23 cellular contexts compared by ENCODE assay signal in the genomic region with DNA sequence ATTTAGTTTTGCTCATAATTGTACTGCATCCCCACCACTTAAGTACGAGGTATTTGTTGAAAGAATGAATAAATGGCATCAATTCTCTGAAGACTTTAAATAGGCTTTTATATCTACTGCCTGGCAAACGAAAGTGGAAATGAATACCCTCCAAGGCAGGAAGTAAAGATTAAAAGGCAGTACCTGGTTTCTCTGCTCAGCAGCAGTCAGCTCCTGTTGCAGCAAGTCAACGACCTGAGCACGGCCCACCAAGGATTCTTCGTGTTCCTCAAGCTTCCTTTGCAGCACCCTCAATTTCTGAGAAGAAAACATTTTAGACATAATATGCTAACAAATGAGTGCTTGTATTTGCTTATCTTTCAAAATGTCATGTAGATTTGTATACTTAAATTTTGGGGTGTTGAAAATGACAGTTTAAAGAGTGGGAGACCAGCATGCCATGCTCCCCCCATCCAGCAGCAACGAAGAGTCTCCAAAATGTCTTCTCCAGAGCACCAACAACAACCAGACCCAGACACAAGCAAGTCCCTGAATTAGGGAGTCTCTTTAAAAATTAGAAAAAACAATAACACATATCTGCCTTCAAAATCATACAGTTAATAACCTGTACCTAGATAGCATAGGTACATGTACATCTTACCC. TPM values are rescaled to one million over a fixed set of nuclear protein-coding genes. Genes with fewer than 3 reads are reported as not detected.
A peak's percentile ranks its signal among the peaks of the same experiment; 100 is the strongest.
DNase-seq lines count a peak whose midpoint lies in the region; ATAC-seq and TF ChIP-seq lines count a peak whose summit lies in the region.
"Had no signal": no experiment of that assay in that cellular context is flagged by ENCODE, and none has a peak within 500 bp of the region (broad histone marks: within the 10 kb centered on the region; RNA-seq: fewer than 3 reads in every experiment).

No MANE protein-coding gene starts in this region.

- peaks cover 21% of the 10 kb centered on the region; the same call in 1 of the 2 replicates for H3K79me2 ChIP-seq in MM.1S (ENCODE audit: low read length)

- H3K4me3 Mint-ChIP-seq in activated T-helper 17 cell treated with anti-CD3 and anti-CD28 coated beads, Interleukin-2, amount 50 U/mL, for 72 hours, result peak overlapping the region; percentile 32
- H3K4me3 Mint-ChIP-seq in naive thymus-derived CD4-positive, alpha-beta T cell, result peak overlapping the region; percentile 3 to 80 (median 48)
- H3K4me3 Mint-ChIP-seq: IgD-negative memory B cell, nephron progenitor cell had no signal

- intact Hi-C loops in naive thymus-derived CD4-positive, alpha-beta T cell (cut with micrococcal nuclease), result loop anchor here (1.0 to 2.0 kb wide), 4 partner anchors 31 to 172 kb away; partner anchors contain the start of genes HCLS1 (in 2 of the 2) and GOLGB1 (in 1 of the 2)

- no peak overlapping the region for H3K9ac ChIP-seq in MM.1S (ENCODE audit: low read length)

- H3K27me3 Mint-ChIP-seq in activated T-helper 17 cell treated with anti-CD3 and anti-CD28 coated beads, Interleukin-2, amount 50 U/mL, for 72 hours, result no peaks in the 10 kb centered on the region
- no peaks in the 10 kb centered on the region for H3K27me3 Mint-ChIP-seq in naive thymus-derived CD4-positive, alpha-beta T cell
- H3K27me3 Mint-ChIP-seq: IgD-negative memory B cell had no signal

- H3K4me1 ChIP-seq in MM.1S (ENCODE audit: low read length), result peaks cover 23% of the 10 kb centered on the region
- peaks cover 0 to 7% of the 10 kb centered on the region in 2 donors for H3K4me1 ChIP-seq in naive thymus-derived CD4-positive, alpha-beta T cell (ENCODE audit: control insufficient read depth in 2 of 2, insufficient read depth in 2 of 2, low read length in 2 of 2)

- H3K4me3 ChIP-seq in MM.1S (ENCODE audit: low read length), result peak overlapping the region; percentile 15; the same call in 1 of the 2 replicates
- peak overlapping the region; percentile 15 for H3K4me3 ChIP-seq in naive thymus-derived CD4-positive, alpha-beta T cell (ENCODE audit: low read length)
- H3K4me3 ChIP-seq: ovary, SK-N-MC, transverse colon had no signal

- H3K4me1 Mint-ChIP-seq in activated T-helper 17 cell treated with anti-CD3 and anti-CD28 coated beads, Interleukin-2, amount 50 U/mL, for 72 hours, result peaks cover 16% of the 10 kb centered on the region
- H3K4me1 Mint-ChIP-seq in naive thymus-derived CD4-positive, alpha-beta T cell, result peaks cover 13 to 37% (median 22%) of the 10 kb centered on the region in 7 donors
- H3K4me1 Mint-ChIP-seq: nephron progenitor cell had no signal

- TF ChIP-seq CTCF in MM.1S (IDR thresholded peaks at IDR 0.05; ENCODE audit: low read length), result no peak

- H3K36me3 ChIP-seq in MM.1S (replicated peaks; ENCODE audit: insufficient read depth, low read length), result 0 out of 2 replicates have a peak, but pooled peaks cover 17% of the 10 kb centered on the region
- H3K36me3 ChIP-seq in naive thymus-derived CD4-positive, alpha-beta T cell (ENCODE audit: control insufficient read depth in 2 of 3, insufficient read depth in 3 of 3, low read length in 3 of 3), result peaks cover 16 to 40% (median 16%) of the 10 kb centered on the region in 3 experiments
- H3K36me3 ChIP-seq: ovary had no signal

- H3K4me2 ChIP-seq in MM.1S (ENCODE audit: low read depth, low read length), result peak overlapping the region; percentile 60

- H3F3A ChIP-seq in MM.1S (ENCODE audit: insufficient read depth, low read length), result peaks cover 7% of the 10 kb centered on the region; the same call in 1 of the 2 replicates

- no peaks in the 10 kb centered on the region for H3K27me3 ChIP-seq in MM.1S (replicated peaks; ENCODE audit: insufficient read depth, low read length)
- H3K27me3 ChIP-seq in naive thymus-derived CD4-positive, alpha-beta T cell (ENCODE audit: control insufficient read depth in 2 of 2, insufficient read depth in 2 of 2, low read length in 2 of 2), result no peaks in the 10 kb centered on the region
- H3K27me3 ChIP-seq: ovary, transverse colon had no signal

- no peaks in the 10 kb centered on the region for H3K9me3 ChIP-seq in MM.1S (replicated peaks; ENCODE audit: insufficient read depth, low read length)
- H3K9me3 ChIP-seq in naive thymus-derived CD4-positive, alpha-beta T cell (ENCODE audit: control insufficient read depth in 2 of 3, low read length in 3 of 3), result no peaks in the 10 kb centered on the region
- H3K9me3 ChIP-seq: ovary, transverse colon had no signal

- no peaks in the 10 kb centered on the region for H4K20me1 ChIP-seq in MM.1S (ENCODE audit: insufficient read depth, low read length)

- no peaks in the 10 kb centered on the region for H3K9me3 Mint-ChIP-seq in activated T-helper 17 cell treated with anti-CD3 and anti-CD28 coated beads, Interleukin-2, amount 50 U/mL, for 72 hours
- peaks cover 0 to 2% (median 0%) of the 10 kb centered on the region in 11 donors for H3K9me3 Mint-ChIP-seq in naive thymus-derived CD4-positive, alpha-beta T cell
- H3K9me3 Mint-ChIP-seq: IgD-negative memory B cell had no signal

- H2AFZ ChIP-seq in MM.1S (ENCODE audit: low read length), result no peak overlapping the region

- peak overlapping the region; percentile 80 for H3K27ac Mint-ChIP-seq in activated T-helper 17 cell treated with anti-CD3 and anti-CD28 coated beads, Interleukin-2, amount 50 U/mL, for 72 hours
- peak overlapping the region; percentile 63 to 97 (median 90) for H3K27ac Mint-ChIP-seq in naive thymus-derived CD4-positive, alpha-beta T cell
- H3K27ac Mint-ChIP-seq: nephron progenitor cell had no signal

- no peaks in the 10 kb centered on the region for H3K9me2 ChIP-seq in MM.1S (replicated peaks; ENCODE audit: insufficient read depth, low read length)

- peak; percentile 1 for DNase-seq in stimulated activated CD4-positive, alpha-beta T cell treated with anti-CD3 and anti-CD28 coated beads, Interleukin-2, amount 100 ng/mL, for 4 hours (ENCODE audit: low read depth)
- DNase-seq in stimulated activated CD4-positive, alpha-beta T cell treated with anti-CD3 and anti-CD28 coated beads, Interleukin-15, amount 100 ng/mL, for 24 hours, result no peak
- DNase-seq in MM.1S (peak; percentile 81), NCI-H1694 treated with DMSO at 0.1 percent for 48 hours (lab: John Stamatoyannopoulos, UW) (no peak), ureter (ENCODE audit: low spot score) (no peak)
- peak in 7 of 9 donors; percentile 37 to 70 (median 58) for DNase-seq in naive thymus-derived CD4-positive, alpha-beta T cell
- DNase-seq: activated effector memory CD4-positive, alpha-beta T cell treated with anti-CD3 and anti-CD28 coated beads, Interleukin-2, amount 50 U/mL, for 16 hours; caudate nucleus; dermis blood vessel endothelial cell; DMS 273 treated with DMSO at 0.1 percent for 48 hours; NCI-H2081; NCI-H774; nephron progenitor cell; ovary; RPMI8226; stimulated activated CD4-positive, alpha-beta T cell treated with anti-CD3 and anti-CD28 coated beads, Interleukin-4, amount 100 ng/mL, for 4 hours; transverse colon; WERI-Rb-1 had no signal

- POLR2A ChIA-PET in naive thymus-derived CD4-positive, alpha-beta T cell (lab: Charles Lee), result interaction anchor here (1.1 kb wide), 1 partner anchor 58 kb away, joined by 4 read pairs; the partner anchor contains the start of gene HCLS1

- H3K36me3 Mint-ChIP-seq in activated T-helper 17 cell treated with anti-CD3 and anti-CD28 coated beads, Interleukin-2, amount 50 U/mL, for 72 hours (ENCODE audit: low read depth), result peaks cover 98% of the 10 kb centered on the region
- peaks cover 30 to 68% (median 54%) of the 10 kb centered on the region in 5 donors for H3K36me3 Mint-ChIP-seq in naive thymus-derived CD4-positive, alpha-beta T cell

- CTCF ChIA-PET in naive thymus-derived CD4-positive, alpha-beta T cell (lab: Charles Lee), result no interaction called here

- ATAC-seq in activated T-helper 17 cell treated with anti-CD3 and anti-CD28 coated beads, Interleukin-2, amount 50 U/mL, for 72 hours (replicated peaks), result no peak
- peak; percentile 88 for ATAC-seq in naive thymus-derived CD4-positive, alpha-beta T cell
- no peak for ATAC-seq in GM21619 (IDR thresholded peaks at IDR 0.05; ENCODE audit: unreplicated experiment)

- peak overlapping the region; percentile 36; the same call in 1 of the 2 replicates for H3K27ac ChIP-seq in MM.1S (ENCODE audit: low read length)
- peak overlapping the region; percentile 47 for H3K27ac ChIP-seq in naive thymus-derived CD4-positive, alpha-beta T cell (ENCODE audit: low read depth, low read length)
- H3K27ac ChIP-seq: C4-2B, ovary, SK-N-MC, transverse colon, WERI-Rb-1 had no signal

RNA-seq across cellular contexts. Expression of gene GOLGB1, which starts 31.2 kb away (rescaled TPM):
- 10 to 100 TPM; 29.7 to 39.1 TPM for total RNA-seq in activated T-helper 17 cell treated with anti-CD3 and anti-CD28 coated beads, Interleukin-2, amount 50 U/mL, for 72 hours
- total RNA-seq in naive thymus-derived CD4-positive, alpha-beta T cell, result 10 to 100 TPM; 29.5 to 49.7 (median 44.5) TPM
- 10 to 100 TPM in 1 of 2 donors, 1 to 10 TPM in 1; 3.4 to 11.1 TPM for polyA plus RNA-seq in naive thymus-derived CD4-positive, alpha-beta T cell
- total RNA-seq in ureter, result 92.7 TPM

RNA-seq across cellular contexts. Expression of gene HCLS1, which starts 57.6 kb away (rescaled TPM):
- total RNA-seq in activated T-helper 17 cell treated with anti-CD3 and anti-CD28 coated beads, Interleukin-2, amount 50 U/mL, for 72 hours, result 100 to 1,000 TPM; 255 to 289 TPM
- 100 to 1,000 TPM; 275 to 357 (median 311) TPM for total RNA-seq in naive thymus-derived CD4-positive, alpha-beta T cell
- 100 to 1,000 TPM; 340 to 452 TPM for polyA plus RNA-seq in naive thymus-derived CD4-positive, alpha-beta T cell
- 37.4 TPM for total RNA-seq in ureter

Comparison
In these comparisons a context has a peak if more than half of its experiments do, and no peak if none do; other contexts are left out.
1. DNase-seq: peak in stimulated activated CD4-positive, alpha-beta T cell treated with anti-CD3 and anti-CD28 coated beads, Interleukin-2, amount 100 ng/mL, for 4 hours (single experiment), MM.1S (single experiment) and naive thymus-derived CD4-positive, alpha-beta T cell (7 of 9); none in stimulated activated CD4-positive, alpha-beta T cell treated with anti-CD3 and anti-CD28 coated beads, Interleukin-15, amount 100 ng/mL, for 24 hours (single experiment), NCI-H1694 treated with DMSO at 0.1 percent for 48 hours (single experiment) and ureter (single experiment).